ENCODE assay signal across 8 cellular contexts in genomic region chr15:63238796-63239195, GRCh38. TPM values are rescaled to one million over a fixed set of nuclear protein-coding genes. Genes with fewer than 3 reads are reported as not detected.
A peak's percentile ranks its signal among the peaks of the same experiment; 100 is the strongest.
DNase-seq lines count a peak whose midpoint lies in the region; ATAC-seq and TF ChIP-seq lines count a peak whose summit lies in the region.

No MANE protein-coding gene starts in this region.

- 32% methylated on average over 1 of the region's 1 CpG for WGBS in prostate gland

- no peak for TF ChIP-seq POLR2A in prostate gland (IDR thresholded peaks at IDR 0.05)

- TF ChIP-seq CTCF in epithelial cell of esophagus (IDR thresholded peaks at IDR 0.05; ENCODE audit: insufficient read depth, low read depth, low read length, missing control alignments) (no peak), prostate gland (IDR thresholded peaks at IDR 0.05) (no peak)

- peak; percentile 44 for DNase-seq in A172 (ENCODE audit: low spot score)
- DNase-seq in NCI-H82 (lab: John Stamatoyannopoulos, UW): peak; percentile 85
- DNase-seq in epithelial cell of esophagus (ENCODE audit: low read depth): peak; percentile 94
- no peak for DNase-seq in G401 (ENCODE audit: low spot score)
- no peak for DNase-seq in NCI-H1694 treated with DMSO at 0.1 percent for 48 hours (lab: John Stamatoyannopoulos, UW)
- no peak for DNase-seq in prostate gland (ENCODE audit: low spot score)

- in situ Hi-C loops in G401 (cut with HindIII; ENCODE audit: low sequenced_read_pairs): no loop called here

- no peak overlapping the region for H3K27ac ChIP-seq in prostate gland

- ATAC-seq in GM18511 (IDR thresholded peaks at IDR 0.05; ENCODE audit: unreplicated experiment): peak; percentile 68
- ATAC-seq in HG02571 (IDR thresholded peaks at IDR 0.05; ENCODE audit: unreplicated experiment): no peak

- no peaks in the 10 kb centered on the region for H3K36me3 ChIP-seq in prostate gland

- H3K4me3 ChIP-seq in epithelial cell of esophagus (ENCODE audit: low read length): no peak overlapping the region
- H3K4me3 ChIP-seq in prostate gland: no peak overlapping the region

- H3K27me3 ChIP-seq in prostate gland (replicated peaks; ENCODE audit: insufficient read depth): no peaks in the 10 kb centered on the region

- intact Hi-C loops in prostate gland (cut with DNase I): no loop called here

- no peaks in the 10 kb centered on the region for H3K9me3 ChIP-seq in prostate gland

- H3K4me1 ChIP-seq in prostate gland (replicated peaks): no peaks in the 10 kb centered on the region

RNA-seq across cellular contexts. Expression of gene APH1B, which starts 38.6 kb away (rescaled TPM):
- 12.8 and 15.0 TPM in 2 replicates for total RNA-seq in A172 (2014; rRNA removed; shearing (Covaris generic))
- 6.9 and 7.4 TPM in 2 replicates for total RNA-seq in G401 (2014; rRNA removed; shearing (Covaris generic))
- 10 to 100 TPM; 20.0 to 35.0 TPM for total RNA-seq in prostate gland

RNA-seq across cellular contexts. Expression of gene RAB8B, which starts 49.4 kb away (rescaled TPM):
- 18.2 and 20.5 TPM in 2 replicates for total RNA-seq in A172 (2014; rRNA removed; shearing (Covaris generic))
- total RNA-seq in G401 (2014; rRNA removed; shearing (Covaris generic)): 6.3 and 7.8 TPM in 2 replicates
- total RNA-seq in prostate gland: 10 to 100 TPM; 18.5 to 29.2 TPM

Comparison
In these comparisons a context has a peak if more than half of its experiments do, and no peak if none do; other contexts are left out.
1. DNase-seq: peak in A172 (single experiment), NCI-H82 (single experiment) and epithelial cell of esophagus (single experiment); none in G401 (single experiment), NCI-H1694 treated with DMSO at 0.1 percent for 48 hours (single experiment) and prostate gland (single experiment).